ENCODE assay signal across 8 cellular contexts in the genomic region with DNA sequence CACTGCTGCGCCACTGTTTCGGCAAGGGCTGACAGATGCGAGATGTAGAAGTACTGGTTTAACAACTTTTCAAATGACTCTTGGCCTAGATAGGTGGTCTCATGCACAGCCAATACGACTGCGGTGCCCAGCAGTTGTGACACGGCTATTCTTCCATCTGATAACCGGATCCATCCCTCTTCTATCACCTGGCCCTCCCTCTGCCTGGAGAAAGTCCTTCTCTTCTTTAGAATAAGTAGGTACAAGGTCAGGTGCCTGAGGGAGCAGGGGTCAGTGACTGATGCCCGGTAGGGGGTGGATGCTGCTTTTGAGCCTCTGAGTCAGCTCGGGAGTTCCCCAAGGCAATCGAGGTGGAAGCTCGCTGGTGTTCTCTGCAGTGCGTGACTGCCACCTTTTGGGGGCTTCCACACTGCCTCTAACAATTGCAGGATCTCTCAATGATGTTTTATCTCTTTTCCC.
DNase-seq lines count a peak whose midpoint lies in the region; ATAC-seq, FAIRE-seq and TF ChIP-seq lines count a peak whose summit lies in the region.

No MANE protein-coding gene starts in this region.

- peak; percentile 45 for TF ChIP-seq CTCF in GM20000 (IDR thresholded peaks at IDR 0.05; ENCODE audit: extremely low read depth, missing control alignments)

- DNase-seq in COLO668 (lab: John Stamatoyannopoulos, UW; ENCODE audit: unreplicated experiment) (peak; percentile 12), GM20000 (ENCODE audit: low spot score) (peak; percentile 2), OCI-M1 (lab: John Stamatoyannopoulos, UW) (peak; percentile 34), iPS DF 19.7 (ENCODE audit: low read depth, low spot score) (peak; percentile 77), GM19239 (ENCODE audit: insufficient read length, low spot score) (no peak), NCI-H2029 treated with DMSO at 0.1 percent for 48 hours (lab: John Stamatoyannopoulos, UW) (no peak), NCI-H2029 (lab: John Stamatoyannopoulos, UW) (no peak)

- no peak for ATAC-seq in GM18858 (IDR thresholded peaks at IDR 0.05; ENCODE audit: unreplicated experiment)

- FAIRE-seq in GM19239 (lab: Jason Lieb, UNC), result no peak

Comparison
In these comparisons a context has a peak if more than half of its experiments do, and no peak if none do; other contexts are left out.
1. DNase-seq: peak in COLO668 (single experiment), GM20000 (single experiment), OCI-M1 (single experiment) and iPS DF 19.7 (single experiment); none in GM19239 (single experiment), NCI-H2029 treated with DMSO at 0.1 percent for 48 hours (single experiment) and NCI-H2029 (single experiment).